ENCODE assay signal across 9 cellular contexts in the genomic region with DNA sequence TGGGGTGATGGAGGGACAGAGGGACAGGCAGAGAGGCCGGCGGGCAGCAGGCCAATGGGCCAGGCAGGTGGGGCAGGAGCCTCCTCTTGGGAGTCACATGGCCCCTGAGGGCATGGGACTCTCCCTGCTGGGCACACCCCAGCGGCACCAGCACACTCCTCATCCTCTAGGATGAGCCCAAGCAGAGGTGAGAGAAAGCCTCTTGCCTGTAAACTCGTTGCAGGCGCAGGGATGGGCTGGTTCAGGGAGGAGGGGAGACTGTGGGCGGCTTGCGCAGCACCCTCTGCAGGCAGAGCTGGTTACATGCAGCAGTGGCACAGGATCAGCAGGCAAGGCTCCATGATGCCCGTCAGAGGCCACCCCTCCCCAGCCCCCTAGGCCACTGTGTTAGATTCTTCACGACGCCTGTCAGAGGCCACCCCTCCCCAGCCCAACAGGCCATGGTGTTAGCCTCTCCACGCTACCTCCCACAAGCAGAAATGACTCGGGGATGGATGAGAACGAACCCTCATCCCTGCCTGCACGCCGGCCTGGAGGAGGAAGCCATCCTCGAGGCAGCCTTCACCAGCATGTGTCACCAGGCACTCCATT.
DNase-seq lines count a peak whose midpoint lies in the region; ATAC-seq and TF ChIP-seq lines count a peak whose summit lies in the region.
"Had no signal": no experiment of that assay in that cellular context is flagged by ENCODE, and none has a peak within 500 bp of the region (broad histone marks: within the 10 kb centered on the region; RNA-seq: fewer than 3 reads in every experiment).

No MANE protein-coding gene starts in this region.

- H3K4me3 ChIP-seq in RWPE2 (ENCODE audit: severe bottlenecking): no peak overlapping the region
- H3K4me3 ChIP-seq in heart right ventricle: no peak overlapping the region
- H3K4me3 ChIP-seq in esophagus squamous epithelium: no peak overlapping the region
- H3K4me3 ChIP-seq: SJSA1 had no signal

- ATAC-seq in Right ventricle myocardium inferior: no peak
- no peak for ATAC-seq in RWPE2 (ENCODE audit: low read depth)
- ATAC-seq in heart right ventricle: no peak
- ATAC-seq in HG03025 (IDR thresholded peaks at IDR 0.05; ENCODE audit: low FRiP score, unreplicated experiment): no peak

- H3K27me3 ChIP-seq in RWPE2 (ENCODE audit: insufficient read depth, poor library complexity, severe bottlenecking) (no peaks in the 10 kb centered on the region), heart right ventricle (no peaks in the 10 kb centered on the region), esophagus squamous epithelium (peaks cover 0 to 23% (median 0%) of the 10 kb centered on the region in 4 donors)

- no peaks in the 10 kb centered on the region for H3K9me3 ChIP-seq in RWPE2 (ENCODE audit: severe bottlenecking)
- no peaks in the 10 kb centered on the region for H3K9me3 ChIP-seq in heart right ventricle
- no peaks in the 10 kb centered on the region for H3K9me3 ChIP-seq in esophagus squamous epithelium
- H3K9me3 ChIP-seq: SJSA1 had no signal

- TF ChIP-seq POLR2A in esophagus squamous epithelium (IDR thresholded peaks at IDR 0.05): no peak

- intact Hi-C loops in Right ventricle myocardium inferior (cut with DNase I): no loop called here
- intact Hi-C loops in cardiac septum (cut with DNase I): no loop called here
- intact Hi-C loops in heart right ventricle (cut with DNase I): no loop called here
- intact Hi-C loops in esophagus squamous epithelium (cut with DNase I): no loop called here

- H3K36me3 ChIP-seq in RWPE2 (ENCODE audit: low read depth): no peaks in the 10 kb centered on the region
- no peaks in the 10 kb centered on the region for H3K36me3 ChIP-seq in heart right ventricle
- no peaks in the 10 kb centered on the region for H3K36me3 ChIP-seq in esophagus squamous epithelium
- H3K36me3 ChIP-seq: SJSA1 had no signal

- H3K27ac ChIP-seq in RWPE2 (ENCODE audit: poor library complexity, severe bottlenecking): no peak overlapping the region
- no peak overlapping the region for H3K27ac ChIP-seq in heart right ventricle
- no peak overlapping the region for H3K27ac ChIP-seq in esophagus squamous epithelium
- H3K27ac ChIP-seq: SJSA1 had no signal

- peak; percentile 61 for DNase-seq in Right ventricle myocardium inferior (ENCODE audit: missing footprints)
- DNase-seq in cardiac septum (ENCODE audit: low spot score): no peak
- peak; percentile 47 for DNase-seq in RWPE2 (ENCODE audit: low spot score)
- no peak for DNase-seq in heart right ventricle
- no peak for DNase-seq in G401 (ENCODE audit: low spot score)
- no peak for DNase-seq in esophagus squamous epithelium (lab: John Stamatoyannopoulos, UW)
- no peak for DNase-seq in KBM-7

- H3K4me1 ChIP-seq in RWPE2 (ENCODE audit: insufficient read depth, poor library complexity, severe bottlenecking): no peaks in the 10 kb centered on the region
- peaks cover 0 to 17% (median 9%) of the 10 kb centered on the region in 9 donors for H3K4me1 ChIP-seq in heart right ventricle
- H3K4me1 ChIP-seq in esophagus squamous epithelium: no peaks in the 10 kb centered on the region
- H3K4me1 ChIP-seq: SJSA1 had no signal

- no peak for TF ChIP-seq CTCF in RWPE2 (IDR thresholded peaks at IDR 0.05; ENCODE audit: poor library complexity, severe bottlenecking)
- TF ChIP-seq CTCF in heart right ventricle (IDR thresholded peaks at IDR 0.05): peak in 6 of 9 donors; percentile 13 to 43 (median 26)
- peak in 1 of 6 experiments; percentile 26 for TF ChIP-seq CTCF in esophagus squamous epithelium (IDR thresholded peaks at IDR 0.05)

- WGBS in heart right ventricle, 2 donors: 78 to 88% methylated on average over 16 of the region's 16 CpGs
- WGBS in esophagus squamous epithelium, 2 donors: 97% methylated on average over 7 of the region's 16 CpGs; no CpG with 5 or more reads in 1 of the 2 donors

- in situ Hi-C loops in G401 (cut with HindIII; ENCODE audit: low sequenced_read_pairs): no loop called here
- in situ Hi-C loops in KBM-7 (cut with MboI; ENCODE audit: low pct_unique_long_range_greater_than_20kb, low sequenced_read_pairs): no loop called here

Comparison
In these comparisons a context has a peak if more than half of its experiments do, and no peak if none do; other contexts are left out.
1. DNase-seq: peak in Right ventricle myocardium inferior (single experiment) and RWPE2 (single experiment); none in cardiac septum (single experiment), heart right ventricle (0 of 2), G401 (single experiment), esophagus squamous epithelium (single experiment) and KBM-7 (single experiment).